11 cellular contexts compared by ENCODE assay signal in genomic region chr12:128914908-128915563, GRCh38.
A peak's percentile ranks its signal among the peaks of the same experiment; 100 is the strongest.
DNase-seq lines count a peak whose midpoint lies in the region; ATAC-seq and TF ChIP-seq lines count a peak whose summit lies in the region.
"Had no signal": no experiment of that assay in that cellular context is flagged by ENCODE, and none has a peak within 500 bp of the region (broad histone marks: within the 10 kb centered on the region; RNA-seq: fewer than 3 reads in every experiment).

No MANE protein-coding gene starts in this region.

- no peaks in the 10 kb centered on the region for H3K36me3 Mint-ChIP-seq in chondrocyte (ENCODE audit: low read depth)

- H3K9me3 ChIP-seq in BLaER1 treated with 17β-estradiol and CSF1 and Interleukin-3, amounts not matched to agents 10 nM and 100 nM (replicated peaks in 1 of 11): peaks cover 0 to 6% (median 0%) of the 10 kb centered on the region in 11 experiments; a peak in 3 of 22 replicates

- 0 out of 22 replicates have a peak overlapping the region, but pooled peaks of 1 of the 11 experiments have one; percentile 17 for H3K9ac ChIP-seq in BLaER1 treated with 17β-estradiol and CSF1 and Interleukin-3, amounts not matched to agents 10 nM and 100 nM

- H3K27ac ChIP-seq in BLaER1 treated with 17β-estradiol and CSF1 and Interleukin-3, amounts not matched to agents 10 nM and 100 nM: peak overlapping the region in 2 of 11 experiments; percentile 11 to 16; a peak in 2 of 22 replicates

- DNase-seq in activated CD8-positive, alpha-beta memory T cell treated with anti-CD3 and anti-CD28 coated beads, Interleukin-2, amount 50 U/mL, for 24 hours (ENCODE audit: extremely low read depth): peak; percentile 9
- DNase-seq in GM03348 (ENCODE audit: low spot score): no peak
- no peak for DNase-seq in SW 1271 (lab: John Stamatoyannopoulos, UW)
- no peak for DNase-seq in chondrocyte (ENCODE audit: low spot score)
- DNase-seq in HuH-7 (ENCODE audit: low spot score): no peak
- DNase-seq: DMS79, NCI-H2029 treated with DMSO at 0.1 percent for 48 hours had no signal

- no peak overlapping the region for H3K4me3 ChIP-seq in BLaER1 treated with 17β-estradiol and CSF1 and Interleukin-3, amounts not matched to agents 10 nM and 100 nM

- H3K4me2 ChIP-seq in BLaER1 treated with 17β-estradiol and CSF1 and Interleukin-3, amounts not matched to agents 10 nM and 100 nM: peak overlapping the region; percentile 66 to 81 (median 74)

- peaks cover 0 to 84% (median 0%) of the 10 kb centered on the region in 11 experiments; a peak in 6 of 22 replicates for H3K27me3 ChIP-seq in BLaER1 treated with 17β-estradiol and CSF1 and Interleukin-3, amounts not matched to agents 10 nM and 100 nM

- H3K27ac Mint-ChIP-seq in chondrocyte (ENCODE audit: unreplicated experiment): no peak overlapping the region
- H3K27ac Mint-ChIP-seq: brain had no signal

- peaks cover 0 to 27% (median 8%) of the 10 kb centered on the region in 11 experiments; a peak in 11 of 22 replicates for H3K36me3 ChIP-seq in BLaER1 treated with 17β-estradiol and CSF1 and Interleukin-3, amounts not matched to agents 10 nM and 100 nM

- H3K4me3 Mint-ChIP-seq in chondrocyte (ENCODE audit: unreplicated experiment): no peak overlapping the region
- H3K4me3 Mint-ChIP-seq: brain had no signal

- peaks cover 0 to 25% (median 0%) of the 10 kb centered on the region in 11 experiments; a peak in 5 of 22 replicates for H4K20me1 ChIP-seq in BLaER1 treated with 17β-estradiol and CSF1 and Interleukin-3, amounts not matched to agents 10 nM and 100 nM

- ATAC-seq in GM19324 (IDR thresholded peaks at IDR 0.05; ENCODE audit: low FRiP score, unreplicated experiment) (peak; percentile 59), HG03196 (IDR thresholded peaks at IDR 0.05; ENCODE audit: unreplicated experiment) (peak; percentile 92)

- no peak for TF ChIP-seq CTCF in chondrocyte (IDR thresholded peaks at IDR 0.05)

- H3K9me3 Mint-ChIP-seq in chondrocyte (ENCODE audit: low read depth): peaks cover 6% of the 10 kb centered on the region

- H3K27me3 Mint-ChIP-seq in chondrocyte (ENCODE audit: low read depth): no peaks in the 10 kb centered on the region

- no peaks in the 10 kb centered on the region for H3K4me1 Mint-ChIP-seq in chondrocyte (ENCODE audit: low read depth)

- peaks cover 19 to 62% (median 40%) of the 10 kb centered on the region in 10 experiments for H3K4me1 ChIP-seq in BLaER1 treated with 17β-estradiol and CSF1 and Interleukin-3, amounts not matched to agents 10 nM and 100 nM
